Comparison of ENCODE assay signal across 27 cellular contexts in genomic region chr1:236751385-236751784, GRCh38.
"Had no signal": no experiment of that assay in that cellular context is flagged by ENCODE, and none has a peak within 500 bp of the region (broad histone marks: within the 10 kb centered on the region; RNA-seq: fewer than 3 reads in every experiment).

No MANE protein-coding gene starts in this region.

- ATAC-seq: left cardiac atrium; left lobe of liver; natural killer cell; right cardiac atrium; sciatic nerve; stimulated activated naive CD8-positive, alpha-beta T cell treated with anti-CD3 and anti-CD28 coated beads, Interleukin-15, amount 100 ng/mL, for 72 hours had no signal

- H2AFZ ChIP-seq: hepatocyte, neural progenitor cell had no signal

- H3K4me1 Mint-ChIP-seq: naive B cell; natural killer cell; nephron progenitor cell; neural progenitor cell; stimulated activated naive CD8-positive, alpha-beta T cell treated with anti-CD3 and anti-CD28 coated beads, Interleukin-15, amount 100 ng/mL, for 72 hours had no signal

- H3K9ac ChIP-seq: neural progenitor cell had no signal

- H3K4me3 ChIP-seq: hepatocyte, lung, neural progenitor cell, ovary, skin epidermis, tibial nerve, upper lobe of left lung, vagina had no signal

- H3K4me1 ChIP-seq: neural progenitor cell, tibial nerve, upper lobe of left lung, vagina had no signal

- H3K79me2 ChIP-seq: hepatocyte had no signal

- H3K4me2 ChIP-seq: hepatocyte, neural progenitor cell had no signal

- DNase-seq: kidney glomerular epithelial cell; left cardiac atrium; mesendoderm; naive B cell; natural killer cell; nephron progenitor cell; ovary; right cardiac atrium; stimulated activated CD4-positive, alpha-beta T cell treated with anti-CD3 and anti-CD28 coated beads, Interleukin-12 subunit alpha, Interleukin-12 subunit beta, amount 100 ng/mL, for 4 hours; stimulated activated CD4-positive, alpha-beta T cell treated with anti-CD3 and anti-CD28 coated beads, Interleukin-15, amount 100 ng/mL, for 24 hours; stimulated activated CD4-positive, alpha-beta T cell treated with anti-CD3 and anti-CD28 coated beads, Interleukin-2, amount 100 ng/mL, for 24 hours; stimulated activated CD4-positive, alpha-beta T cell treated with anti-CD3 and anti-CD28 coated beads, Interleukin-4, amount 100 ng/mL, for 1 hour; stimulated activated naive CD4-positive, alpha-beta T cell treated with Interleukin-2 at 50 U/mL for 16 hours; stimulated activated naive CD8-positive, alpha-beta T cell treated with anti-CD3 and anti-CD28 coated beads, Interleukin-15, amount 100 ng/mL, for 72 hours; substantia nigra; upper lobe of left lung had no signal

- H3K27ac ChIP-seq: hepatocyte, neural progenitor cell, ovary, skin epidermis, tibial nerve, upper lobe of left lung, vagina had no signal

- H3K9me3 Mint-ChIP-seq: mesothelial cell of epicardium; naive B cell; natural killer cell; nephron progenitor cell; neural progenitor cell; stimulated activated naive CD8-positive, alpha-beta T cell treated with anti-CD3 and anti-CD28 coated beads, Interleukin-15, amount 100 ng/mL, for 72 hours had no signal

- H3K27ac Mint-ChIP-seq: mesothelial cell of epicardium; natural killer cell; nephron progenitor cell; neural progenitor cell; progenitor cell of endocrine pancreas; stimulated activated naive CD8-positive, alpha-beta T cell treated with anti-CD3 and anti-CD28 coated beads, Interleukin-15, amount 100 ng/mL, for 72 hours had no signal

- H3K36me3 Mint-ChIP-seq: mesothelial cell of epicardium, naive B cell, natural killer cell, neural progenitor cell had no signal

- H3K9me3 ChIP-seq: ovary, tibial nerve, upper lobe of left lung, vagina had no signal

- FAIRE-seq: keratinocyte had no signal

- H3K4me3 Mint-ChIP-seq: mesothelial cell of epicardium; naive B cell; natural killer cell; nephron progenitor cell; neural progenitor cell; stimulated activated naive CD8-positive, alpha-beta T cell treated with anti-CD3 and anti-CD28 coated beads, Interleukin-15, amount 100 ng/mL, for 72 hours had no signal

- H3K27me3 ChIP-seq: hepatocyte, neural progenitor cell, ovary, tibial nerve, upper lobe of left lung, vagina had no signal

- H3K36me3 ChIP-seq: neural progenitor cell, ovary, tibial nerve, upper lobe of left lung, vagina had no signal
